In the genomic region with DNA sequence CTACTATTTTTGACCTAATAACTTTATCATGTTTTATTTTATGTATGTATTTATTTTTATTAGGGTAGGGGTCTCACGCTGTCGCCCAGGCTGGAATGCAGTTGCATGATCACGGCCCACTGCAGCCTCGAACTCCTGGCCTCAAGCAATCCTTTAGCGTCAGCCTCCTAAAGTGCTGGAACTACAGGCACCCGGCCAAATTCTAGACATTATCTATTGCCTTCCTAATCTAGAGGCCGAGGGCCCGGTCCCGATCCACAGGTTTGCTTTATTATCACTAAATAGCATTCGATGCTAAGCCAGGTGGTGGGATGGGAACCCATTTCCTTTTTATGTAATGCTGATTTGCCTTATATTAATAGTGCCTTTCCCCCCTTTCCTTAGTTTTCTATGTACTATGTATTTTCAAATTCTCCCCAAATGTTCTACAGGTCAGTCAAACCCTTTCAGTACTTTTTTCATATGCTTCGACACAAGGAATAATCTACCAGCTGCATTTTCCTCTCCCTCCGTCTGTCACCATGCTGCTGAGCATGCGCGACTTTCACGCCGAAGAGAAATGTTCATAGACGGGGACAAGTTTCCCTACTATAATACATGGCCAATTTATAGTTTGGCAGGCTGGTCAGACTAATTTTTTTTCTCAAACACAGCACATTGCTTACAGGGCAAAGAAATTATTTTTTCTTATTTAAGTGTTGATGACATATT, we compare ENCODE assay signal across 28 cellular contexts.
"Had no signal": no experiment of that assay in that cellular context is flagged by ENCODE, and none has a peak within 500 bp of the region (broad histone marks: within the 10 kb centered on the region; RNA-seq: fewer than 3 reads in every experiment).

No MANE protein-coding gene starts in this region.

- H3K4me3 Mint-ChIP-seq: stimulated activated effector memory CD8-positive, alpha-beta T cell treated with anti-CD3 and anti-CD28 coated beads, Interleukin-12 subunit alpha, Interleukin-12 subunit beta, amount 100 ng/mL, for 72 hours; stimulated activated memory B cell treated with anti-CD40 and anti-IgM and Interleukin-4, amounts not matched to agents 10 μg/mL and 1 μg/mL and 100 μg/mL, for 72 hours; stimulated activated naive B cell treated with anti-CD40 and anti-IgM and Interleukin-4, amounts not matched to agents 10 μg/mL and 1 μg/mL and 100 μg/mL, for 72 hours; stimulated activated naive CD8-positive, alpha-beta T cell treated with anti-CD3 and anti-CD28 coated beads, Interleukin-15, amount 100 ng/mL, for 72 hours; stimulated activated naive CD8-positive, alpha-beta T cell treated with anti-CD3 and anti-CD28 coated beads, Interleukin-15, Interleukin-2, amounts not matched to agents 100 ng/mL and 50 ng/mL, for 24 hours; type B pancreatic cell had no signal

- H3K36me3 ChIP-seq: suprapubic skin, thoracic aorta, thyroid gland, tibial nerve, transverse colon, uterus, vagina had no signal

- H3K9me3 ChIP-seq: stomach, suprapubic skin, testis, thoracic aorta, thyroid gland, tibial artery, tibial nerve, transverse colon, upper lobe of left lung, upper lobe of right lung, uterus, vagina had no signal

- ATAC-seq: stimulated activated effector memory CD8-positive, alpha-beta T cell treated with anti-CD3 and anti-CD28 coated beads, Interleukin-12 subunit alpha, Interleukin-12 subunit beta, amount 100 ng/mL, for 72 hours; stimulated activated memory B cell treated with anti-CD40 and anti-IgM and Interleukin-4, amounts not matched to agents 10 μg/mL and 1 μg/mL and 100 μg/mL, for 72 hours; stimulated activated naive B cell treated with anti-CD40 and anti-IgM and Interleukin-4, amounts not matched to agents 10 μg/mL and 1 μg/mL and 100 μg/mL, for 72 hours; stimulated activated naive CD8-positive, alpha-beta T cell treated with anti-CD3 and anti-CD28 coated beads, Interleukin-15, amount 100 ng/mL, for 72 hours; stimulated activated naive CD8-positive, alpha-beta T cell treated with anti-CD3 and anti-CD28 coated beads, Interleukin-15, Interleukin-2, amounts not matched to agents 100 U/mL and 50 U/mL, for 24 hours; upper lobe of right lung had no signal

- H3K36me3 Mint-ChIP-seq: stimulated activated memory B cell treated with anti-CD40 and anti-IgM and Interleukin-4, amounts not matched to agents 10 μg/mL and 1 μg/mL and 100 μg/mL, for 72 hours; type B pancreatic cell had no signal

- H3K4me3 ChIP-seq: stomach, suprapubic skin, testis, thoracic aorta, thyroid gland, tibial artery, tibial nerve, transverse colon, upper lobe of left lung, upper lobe of right lung, uterus, vagina had no signal

- H3K27me3 ChIP-seq: stomach, suprapubic skin, testis, thyroid gland, tibial artery, tibial nerve, transverse colon, upper lobe of left lung, upper lobe of right lung, uterus, vagina had no signal

- H3K27ac ChIP-seq: suprapubic skin, testis, thoracic aorta, thyroid gland, tibial nerve, transverse colon, upper lobe of right lung, uterus, vagina had no signal

- H3K27ac Mint-ChIP-seq: stimulated activated effector memory CD8-positive, alpha-beta T cell treated with anti-CD3 and anti-CD28 coated beads, Interleukin-12 subunit alpha, Interleukin-12 subunit beta, amount 100 ng/mL, for 72 hours; stimulated activated memory B cell treated with anti-CD40 and anti-IgM and Interleukin-4, amounts not matched to agents 10 μg/mL and 1 μg/mL and 100 μg/mL, for 72 hours; stimulated activated naive B cell treated with anti-CD40 and anti-IgM and Interleukin-4, amounts not matched to agents 10 μg/mL and 1 μg/mL and 100 μg/mL, for 72 hours; stimulated activated naive CD8-positive, alpha-beta T cell treated with anti-CD3 and anti-CD28 coated beads, Interleukin-15, amount 100 ng/mL, for 72 hours; stimulated activated naive CD8-positive, alpha-beta T cell treated with anti-CD3 and anti-CD28 coated beads, Interleukin-15, Interleukin-2, amounts not matched to agents 100 ng/mL and 50 ng/mL, for 24 hours; type B pancreatic cell had no signal

- FAIRE-seq: urothelium cell line had no signal

- DNase-seq: stimulated activated CD4-positive, alpha-beta T cell treated with anti-CD3 and anti-CD28 coated beads, Interleukin-2, amount 100 ng/mL, for 48 hours; stimulated activated CD4-positive, alpha-beta T cell treated with anti-CD3 and anti-CD28 coated beads, Interleukin-4, amount 100 ng/mL, for 1 hour; stimulated activated CD4-positive, alpha-beta T cell treated with anti-CD3 and anti-CD28 coated beads, Interleukin-4, amount 100 ng/mL, for 24 hours; stimulated activated CD4-positive, alpha-beta T cell treated with anti-CD3 and anti-CD28 coated beads, Interleukin-4, amount 100 ng/mL, for 4 hours; stimulated activated CD8-positive, alpha-beta memory T cell treated with anti-CD3 and anti-CD28 coated beads, Interleukin-4, amount 100 ng/mL, for 48 hours; stimulated activated naive B cell treated with anti-CD40 and anti-IgM and Interleukin-4, amounts not matched to agents 10 μg/mL and 1 μg/mL and 100 μg/mL, for 72 hours; stimulated activated naive CD4-positive, alpha-beta T cell; stimulated activated naive CD4-positive, alpha-beta T cell treated with Interleukin-2 at 50 U/mL for 16 hours; stimulated activated naive CD8-positive, alpha-beta T cell treated with anti-CD3 and anti-CD28 coated beads, Interleukin-15, amount 100 ng/mL, for 72 hours; stimulated activated naive CD8-positive, alpha-beta T cell treated with anti-CD3 and anti-CD28 coated beads, Interleukin-15, Interleukin-2, amounts not matched to agents 100 U/mL and 50 U/mL, for 24 hours; stomach; testis; thyroid gland; tibial artery; transverse colon; trophoblast cell; upper lobe of left lung; upper lobe of right lung; uterus had no signal

- H3K9me3 Mint-ChIP-seq: stimulated activated effector memory CD8-positive, alpha-beta T cell treated with anti-CD3 and anti-CD28 coated beads, Interleukin-12 subunit alpha, Interleukin-12 subunit beta, amount 100 ng/mL, for 72 hours; stimulated activated memory B cell treated with anti-CD40 and anti-IgM and Interleukin-4, amounts not matched to agents 10 μg/mL and 1 μg/mL and 100 μg/mL, for 72 hours; stimulated activated naive B cell treated with anti-CD40 and anti-IgM and Interleukin-4, amounts not matched to agents 10 μg/mL and 1 μg/mL and 100 μg/mL, for 72 hours; stimulated activated naive CD8-positive, alpha-beta T cell treated with anti-CD3 and anti-CD28 coated beads, Interleukin-15, amount 100 ng/mL, for 72 hours; stimulated activated naive CD8-positive, alpha-beta T cell treated with anti-CD3 and anti-CD28 coated beads, Interleukin-15, Interleukin-2, amounts not matched to agents 100 ng/mL and 50 ng/mL, for 24 hours; type B pancreatic cell had no signal

- H3K27me3 Mint-ChIP-seq: stimulated activated memory B cell treated with anti-CD40 and anti-IgM and Interleukin-4, amounts not matched to agents 10 μg/mL and 1 μg/mL and 100 μg/mL, for 72 hours; stimulated activated naive B cell treated with anti-CD40 and anti-IgM and Interleukin-4, amounts not matched to agents 10 μg/mL and 1 μg/mL and 100 μg/mL, for 72 hours; stimulated activated naive CD8-positive, alpha-beta T cell treated with anti-CD3 and anti-CD28 coated beads, Interleukin-15, amount 100 ng/mL, for 72 hours; stimulated activated naive CD8-positive, alpha-beta T cell treated with anti-CD3 and anti-CD28 coated beads, Interleukin-15, Interleukin-2, amounts not matched to agents 100 ng/mL and 50 ng/mL, for 24 hours; type B pancreatic cell had no signal
